Comparison of ENCODE assay signal across 16 cellular contexts in the genomic region with DNA sequence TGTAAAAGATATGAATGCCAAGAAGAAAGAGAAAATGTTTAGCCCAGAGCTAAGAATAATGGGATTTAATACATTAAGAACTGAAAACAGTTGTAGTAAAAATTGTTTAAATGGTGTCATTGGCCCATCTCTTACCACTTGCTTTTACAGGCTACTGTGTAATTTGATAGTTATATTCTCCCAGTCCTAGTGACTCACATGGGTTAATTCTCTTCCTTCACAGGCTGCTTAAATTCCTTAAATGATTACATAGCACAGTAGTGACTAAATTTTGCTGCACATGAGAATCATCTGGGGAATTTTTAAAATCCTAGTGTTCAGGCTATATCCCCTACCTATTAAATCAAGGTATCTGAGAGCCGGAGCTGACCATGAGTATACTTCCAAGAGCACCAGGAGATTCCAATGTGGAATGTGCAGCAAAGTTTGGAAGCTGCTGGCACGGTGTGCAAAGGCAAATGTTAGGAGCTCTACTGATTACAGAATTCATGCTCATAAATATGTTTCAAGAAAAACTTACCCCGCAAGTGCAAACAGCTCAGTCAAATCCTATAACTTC. TPM values are rescaled to one million over a fixed set of nuclear protein-coding genes. Genes with fewer than 3 reads are reported as not detected.
A peak's percentile ranks its signal among the peaks of the same experiment; 100 is the strongest.
DNase-seq lines count a peak whose midpoint lies in the region; ATAC-seq and TF ChIP-seq lines count a peak whose summit lies in the region.
"Had no signal": no experiment of that assay in that cellular context is flagged by ENCODE, and none has a peak within 500 bp of the region (broad histone marks: within the 10 kb centered on the region; RNA-seq: fewer than 3 reads in every experiment).

No MANE protein-coding gene starts in this region.

- CTCF ChIA-PET in mammary epithelial cell (lab: Charles Lee; ENCODE audit: low non-redundant PET), result no interaction called here

- H3K36me3 ChIP-seq in mammary epithelial cell (ENCODE audit: insufficient read depth, low read length), result no peaks in the 10 kb centered on the region
- H3K36me3 ChIP-seq: left ventricle myocardium inferior, neural progenitor cell had no signal

- peaks cover 4% of the 10 kb centered on the region for H3K4me1 ChIP-seq in mammary epithelial cell (ENCODE audit: insufficient read depth, low read length)
- H3K4me1 ChIP-seq: left ventricle myocardium inferior, neural progenitor cell had no signal

- H3K27ac ChIP-seq in mammary epithelial cell (ENCODE audit: insufficient read depth, low read depth, low read length), result no peak overlapping the region
- H3K27ac ChIP-seq in caudate nucleus (ENCODE audit: low read depth, low read length), result no peak overlapping the region
- H3K27ac ChIP-seq: left ventricle myocardium inferior, neural progenitor cell had no signal

- no peaks in the 10 kb centered on the region for H3K79me2 ChIP-seq in mammary epithelial cell (ENCODE audit: insufficient read depth, low read length)

- no peak overlapping the region for H3K9ac ChIP-seq in mammary epithelial cell (ENCODE audit: insufficient read depth, low read length)
- H3K9ac ChIP-seq: neural progenitor cell had no signal

- no peak overlapping the region for H3K4me3 ChIP-seq in mammary epithelial cell (replicated peaks in 1 of 3; ENCODE audit: insufficient read depth in 1 of 3, low read depth in 2 of 3, low read length in 3 of 3)
- H3K4me3 ChIP-seq: GM12878, left ventricle myocardium inferior, neural progenitor cell had no signal

- no peaks in the 10 kb centered on the region for H3K9me3 ChIP-seq in mammary epithelial cell (replicated peaks; ENCODE audit: insufficient read depth, low read length)
- H3K9me3 ChIP-seq: left ventricle myocardium inferior had no signal

- in situ Hi-C loops in mammary epithelial cell (cut with MboI; ENCODE audit: low sequenced_read_pairs in 2 of 2), result no loop called here

- dilution Hi-C loops in mammary epithelial cell (cut with HindIII; ENCODE audit: low sequenced_read_pairs), result no loop called here

- H4K20me1 ChIP-seq in mammary epithelial cell (ENCODE audit: insufficient read depth, low read length), result no peaks in the 10 kb centered on the region

- intact Hi-C loops in mammary epithelial cell (cut with micrococcal nuclease) (no loop called here), left colon (cut with DNase I, micrococcal nuclease) (no loop called here)

- no peak for ATAC-seq in left colon
- ATAC-seq: activated T-helper 17 cell treated with anti-CD3 and anti-CD28 coated beads, Interleukin-2, amount 50 U/mL, for 72 hours; GM12878 had no signal

- TF ChIP-seq CTCF in AG09319 (IDR thresholded peaks at IDR 0.05; ENCODE audit: low read depth, low read length) (no peak), mammary epithelial cell (conservative IDR thresholded peaks at IDR 0.05 in 1 of 2, IDR thresholded peaks at IDR 0.05 in 1 of 2; ENCODE audit: extremely low read depth in 1 of 2, insufficient read depth in 1 of 2, low read depth in 1 of 2, low read length in 2 of 2) (no peak)

- no peaks in the 10 kb centered on the region for H3K27me3 ChIP-seq in mammary epithelial cell (ENCODE audit: insufficient read depth, low read length)
- H3K27me3 ChIP-seq: neural progenitor cell had no signal

- no peak overlapping the region for H3K4me2 ChIP-seq in mammary epithelial cell (ENCODE audit: insufficient read depth, low read depth, low read length)
- H3K4me2 ChIP-seq: neural progenitor cell had no signal

- DNase-seq in AG09319 (ENCODE audit: extremely low read depth, low read depth) (peak; percentile 11), HS-5 (ENCODE audit: low read depth) (peak; percentile 54), mammary epithelial cell (peak; percentile 67), myocyte (ENCODE audit: low read depth) (peak; percentile 62), NCI-H2081 treated with DMSO at 0.1 percent for 48 hours (lab: John Stamatoyannopoulos, UW) (no peak), NCI-H2107 treated with DMSO at 0.1 percent for 48 hours (lab: John Stamatoyannopoulos, UW; ENCODE audit: unreplicated experiment) (no peak), left colon (no peak), caudate nucleus (lab: John Stamatoyannopoulos, UW) (no peak)
- DNase-seq: activated CD4-positive, alpha-beta T cell treated with anti-CD3 and anti-CD28 coated beads, Interleukin-2, amount 10 ng/mL, durations not matched to agents 7 days and 5 days; H9; KBM-7; left ventricle myocardium inferior; NCI-H187 treated with DMSO at 0.1 percent for 48 hours had no signal

- BruUV-seq in mammary epithelial cell (replicated peaks; lab: Mats Ljungman, UMichigan), result TSS peak; percentile 62

- no peak overlapping the region for H2AFZ ChIP-seq in mammary epithelial cell (ENCODE audit: low read depth, low read length)
- H2AFZ ChIP-seq: neural progenitor cell had no signal

- WGBS in mammary epithelial cell (ENCODE audit: low coverage, missing lambda C conversion rate), result 22% methylated on average over 2 of the region's 3 CpGs

RNA-seq across cellular contexts. Expression of gene ZNF800, which starts 45.3 kb away (rescaled TPM):
- total RNA-seq in mammary epithelial cell (10 to 100 TPM; 28.2 to 37.3 TPM), myocyte (41.4 and 47.2 TPM in 2 replicates), left colon (10 to 100 TPM; 31.7 to 31.9 TPM)
- polyA plus RNA-seq in mammary epithelial cell, result 13.8 TPM
- polyA minus RNA-seq in mammary epithelial cell, result 22.2 TPM
- polyA plus RNA-seq in myocyte (2012), result 17.0 TPM

Comparison
In these comparisons a context has a peak if more than half of its experiments do, and no peak if none do; other contexts are left out.
1. DNase-seq: peak in AG09319 (single experiment), HS-5 (single experiment), mammary epithelial cell (single experiment) and myocyte (single experiment); none in NCI-H2081 treated with DMSO at 0.1 percent for 48 hours (single experiment), NCI-H2107 treated with DMSO at 0.1 percent for 48 hours (single experiment), left colon (0 of 2) and caudate nucleus (0 of 61).